ENCODE assay signal across 2 cellular contexts in genomic region chr5:158010831-158011230, GRCh38.
TF ChIP-seq lines count a peak whose summit lies in the region.

No MANE protein-coding gene starts in this region.

TF ChIP-seq in H1, 55 proteins besides CTCF, POLR2A, EP300 and RAD21:
- TF ChIP-seq POLR2AphosphoS5 (IDR thresholded peaks at IDR 0.05; ENCODE audit: low read depth, low read length) = no peak
- TF ChIP-seq BACH1 (IDR thresholded peaks at IDR 0.05; ENCODE audit: low read length) = no peak
- no peak for TF ChIP-seq SIN3A (conservative IDR thresholded peaks at IDR 0.05 in 1 of 2, IDR thresholded peaks at IDR 0.05 in 1 of 2; ENCODE audit: low read depth in 1 of 2, low read length in 2 of 2)
- TF ChIP-seq GTF2F1 (IDR thresholded peaks at IDR 0.05; ENCODE audit: borderline replicate concordance, low read depth, low read length) = no peak
- no peak for TF ChIP-seq NANOG (IDR thresholded peaks at IDR 0.05; ENCODE audit: insufficient read depth, low read depth, low read length, poor library complexity, severe bottlenecking)
- no peak for TF ChIP-seq BRCA1 (IDR thresholded peaks at IDR 0.05; ENCODE audit: low read depth, low read length)
- no peak for TF ChIP-seq SRF (IDR thresholded peaks at IDR 0.05; ENCODE audit: low read depth, low read length)
- no peak for TF ChIP-seq NRF1 (IDR thresholded peaks at IDR 0.05; ENCODE audit: low read depth, low read length)
- no peak for TF ChIP-seq HDAC2 (IDR thresholded peaks at IDR 0.05; ENCODE audit: borderline replicate concordance in 1 of 2, low read depth in 2 of 2, low read length in 2 of 2)
- no peak for TF ChIP-seq RBBP5 (IDR thresholded peaks at IDR 0.05; ENCODE audit: borderline replicate concordance, low read depth, low read length)
- no peak for TF ChIP-seq SAP30 (IDR thresholded peaks at IDR 0.05; ENCODE audit: insufficient read depth, insufficient replicate concordance, low read length)
- no peak for TF ChIP-seq JUN (IDR thresholded peaks at IDR 0.05; ENCODE audit: low read depth, low read length)
- no peak for TF ChIP-seq SP2 (IDR thresholded peaks at IDR 0.05; ENCODE audit: low read length)
- TF ChIP-seq, protein P1, sequence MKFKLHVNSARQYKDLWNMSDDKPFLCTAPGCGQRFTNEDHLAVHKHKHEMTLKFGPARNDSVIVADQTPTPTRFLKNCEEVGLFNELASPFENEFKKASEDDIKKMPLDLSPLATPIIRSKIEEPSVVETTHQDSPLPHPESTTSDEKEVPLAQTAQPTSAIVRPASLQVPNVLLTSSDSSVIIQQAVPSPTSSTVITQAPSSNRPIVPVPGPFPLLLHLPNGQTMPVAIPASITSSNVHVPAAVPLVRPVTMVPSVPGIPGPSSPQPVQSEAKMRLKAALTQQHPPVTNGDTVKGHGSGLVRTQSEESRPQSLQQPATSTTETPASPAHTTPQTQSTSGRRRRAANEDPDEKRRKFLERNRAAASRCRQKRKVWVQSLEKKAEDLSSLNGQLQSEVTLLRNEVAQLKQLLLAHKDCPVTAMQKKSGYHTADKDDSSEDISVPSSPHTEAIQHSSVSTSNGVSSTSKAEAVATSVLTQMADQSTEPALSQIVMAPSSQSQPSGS (IDR thresholded peaks at IDR 0.05; ENCODE audit: low read length) = no peak

TF ChIP-seq in neural cell, 6 proteins besides CTCF, POLR2A, EP300 and RAD21:
- TF ChIP-seq EZH2 (IDR thresholded peaks at IDR 0.05; ENCODE audit: borderline replicate concordance, insufficient read depth, low read length, poor library complexity, severe bottlenecking) = no peak
- TF ChIP-seq, protein P2, sequence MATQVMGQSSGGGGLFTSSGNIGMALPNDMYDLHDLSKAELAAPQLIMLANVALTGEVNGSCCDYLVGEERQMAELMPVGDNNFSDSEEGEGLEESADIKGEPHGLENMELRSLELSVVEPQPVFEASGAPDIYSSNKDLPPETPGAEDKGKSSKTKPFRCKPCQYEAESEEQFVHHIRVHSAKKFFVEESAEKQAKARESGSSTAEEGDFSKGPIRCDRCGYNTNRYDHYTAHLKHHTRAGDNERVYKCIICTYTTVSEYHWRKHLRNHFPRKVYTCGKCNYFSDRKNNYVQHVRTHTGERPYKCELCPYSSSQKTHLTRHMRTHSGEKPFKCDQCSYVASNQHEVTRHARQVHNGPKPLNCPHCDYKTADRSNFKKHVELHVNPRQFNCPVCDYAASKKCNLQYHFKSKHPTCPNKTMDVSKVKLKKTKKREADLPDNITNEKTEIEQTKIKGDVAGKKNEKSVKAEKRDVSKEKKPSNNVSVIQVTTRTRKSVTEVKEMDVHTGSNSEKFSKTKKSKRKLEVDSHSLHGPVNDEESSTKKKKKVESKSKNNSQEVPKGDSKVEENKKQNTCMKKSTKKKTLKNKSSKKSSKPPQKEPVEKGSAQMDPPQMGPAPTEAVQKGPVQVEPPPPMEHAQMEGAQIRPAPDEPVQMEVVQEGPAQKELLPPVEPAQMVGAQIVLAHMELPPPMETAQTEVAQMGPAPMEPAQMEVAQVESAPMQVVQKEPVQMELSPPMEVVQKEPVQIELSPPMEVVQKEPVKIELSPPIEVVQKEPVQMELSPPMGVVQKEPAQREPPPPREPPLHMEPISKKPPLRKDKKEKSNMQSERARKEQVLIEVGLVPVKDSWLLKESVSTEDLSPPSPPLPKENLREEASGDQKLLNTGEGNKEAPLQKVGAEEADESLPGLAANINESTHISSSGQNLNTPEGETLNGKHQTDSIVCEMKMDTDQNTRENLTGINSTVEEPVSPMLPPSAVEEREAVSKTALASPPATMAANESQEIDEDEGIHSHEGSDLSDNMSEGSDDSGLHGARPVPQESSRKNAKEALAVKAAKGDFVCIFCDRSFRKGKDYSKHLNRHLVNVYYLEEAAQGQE (IDR thresholded peaks at IDR 0.05; ENCODE audit: borderline replicate concordance) = no peak
- TF ChIP-seq MXI1 (conservative IDR thresholded peaks at IDR 0.05; ENCODE audit: poor library complexity, severe bottlenecking) = no peak
- TF ChIP-seq TAF1 (IDR thresholded peaks at IDR 0.05; ENCODE audit: low read depth) = no peak
- TF ChIP-seq POLR2AphosphoS5 (IDR thresholded peaks at IDR 0.05) = no peak
TF ChIP-seq in neural cell: peak in this region for 0.
